Comparison of ENCODE assay signal across 14 cellular contexts in the genomic region with DNA sequence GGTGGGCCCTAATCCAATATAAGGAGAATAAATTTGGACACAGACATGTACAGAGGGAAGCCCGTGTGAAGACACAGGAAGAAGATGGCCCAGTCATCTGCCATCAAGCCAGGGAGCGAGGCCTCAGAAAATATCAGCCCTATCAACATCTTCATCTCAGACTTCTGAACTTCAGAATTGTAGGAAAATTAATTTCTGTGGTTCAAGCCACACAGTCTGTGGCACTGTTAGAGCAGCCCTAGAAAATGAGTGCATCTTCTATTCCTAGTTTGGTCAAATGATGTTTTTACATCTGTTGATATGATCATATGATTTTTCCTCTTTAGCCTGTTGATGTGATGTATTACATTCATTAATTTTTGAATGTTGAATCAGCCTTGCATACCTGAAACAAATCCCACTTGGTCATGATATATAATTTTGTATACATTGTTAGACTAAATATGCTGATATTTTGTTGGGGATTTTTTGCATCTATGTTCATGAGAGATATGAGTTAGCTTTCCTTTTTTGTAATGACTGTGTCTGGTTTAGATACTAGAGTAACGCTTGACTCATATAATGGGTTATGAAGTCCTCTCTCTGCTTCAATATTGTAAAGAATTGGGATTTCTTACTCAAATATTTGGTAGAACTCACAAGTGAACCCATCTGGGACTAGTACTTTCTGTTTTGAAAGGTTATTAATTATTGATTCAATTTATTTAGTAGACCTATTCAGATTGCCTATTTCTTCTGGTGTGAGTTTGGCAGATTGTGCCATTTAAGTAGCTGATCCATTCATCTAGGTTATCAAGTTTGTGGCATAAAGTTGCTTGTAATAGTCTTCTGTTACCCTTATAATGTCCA.
DNase-seq lines count a peak whose midpoint lies in the region; ATAC-seq and TF ChIP-seq lines count a peak whose summit lies in the region.
"Had no signal": no experiment of that assay in that cellular context is flagged by ENCODE, and none has a peak within 500 bp of the region (broad histone marks: within the 10 kb centered on the region; RNA-seq: fewer than 3 reads in every experiment).

No MANE protein-coding gene starts in this region.

- intact Hi-C loops in heart left ventricle (cut with DNase I): no loop called here

- ATAC-seq in GM18858 (IDR thresholded peaks at IDR 0.05; ENCODE audit: unreplicated experiment) (peak; percentile 85), GM21390 (IDR thresholded peaks at IDR 0.05; ENCODE audit: unreplicated experiment) (peak; percentile 79), HG02973 (IDR thresholded peaks at IDR 0.05; ENCODE audit: unreplicated experiment) (peak; percentile 90), HG03558 (IDR thresholded peaks at IDR 0.05; ENCODE audit: extremely low read depth, unreplicated experiment) (peak; percentile 80), heart left ventricle (no peak)
- ATAC-seq: heart right ventricle, lower lobe of right lung had no signal

- H3K27me3 ChIP-seq in heart left ventricle: no peaks in the 10 kb centered on the region
- H3K27me3 ChIP-seq: brain microvascular endothelial cell had no signal

- H3K4me3 ChIP-seq in heart left ventricle: no peak overlapping the region
- H3K4me3 ChIP-seq: heart right ventricle, lower lobe of right lung had no signal

- no peaks in the 10 kb centered on the region for H3K36me3 ChIP-seq in heart left ventricle
- H3K36me3 ChIP-seq: brain microvascular endothelial cell, heart right ventricle, lower lobe of right lung had no signal

- no peak for TF ChIP-seq CTCF in heart left ventricle (IDR thresholded peaks at IDR 0.05)

- 79 to 93% (median 83%) methylated on average over 3 of the region's 3 CpGs for WGBS in heart left ventricle, 4 donors

- H3K9me3 ChIP-seq in heart left ventricle: peaks cover 0 to 28% (median 7%) of the 10 kb centered on the region in 12 donors

- TF ChIP-seq POLR2A in heart left ventricle (IDR thresholded peaks at IDR 0.05): no peak

- no peak for DNase-seq in heart left ventricle
- no peak for DNase-seq in mesenteric fat pad (ENCODE audit: low spot score)
- DNase-seq in NCI-H345 treated with DMSO at 0.1 percent for 48 hours (lab: John Stamatoyannopoulos, UW; ENCODE audit: unreplicated experiment): no peak
- DNase-seq in DMS79 (lab: John Stamatoyannopoulos, UW): no peak
- DNase-seq: brain microvascular endothelial cell; heart right ventricle; lower lobe of right lung; NCI-H69; SHP77 treated with DMSO at 0.1 percent for 48 hours; stimulated activated CD8-positive, alpha-beta memory T cell treated with anti-CD3 and anti-CD28 coated beads, Interleukin-4, amount 100 ng/mL, for 48 hours had no signal

- no peaks in the 10 kb centered on the region for H3K4me1 ChIP-seq in heart left ventricle
- H3K4me1 ChIP-seq: heart right ventricle, lower lobe of right lung had no signal

- H3K27ac ChIP-seq in heart left ventricle: no peak overlapping the region
- H3K27ac ChIP-seq: brain microvascular endothelial cell, heart right ventricle, lower lobe of right lung had no signal

Comparison
In these comparisons a context has a peak if more than half of its experiments do, and no peak if none do; other contexts are left out.
1. ATAC-seq: peak in GM18858 (single experiment), GM21390 (single experiment), HG02973 (single experiment) and HG03558 (single experiment); none in heart left ventricle (0 of 4).